Comparison of ENCODE assay signal across 10 cellular contexts in the genomic region with DNA sequence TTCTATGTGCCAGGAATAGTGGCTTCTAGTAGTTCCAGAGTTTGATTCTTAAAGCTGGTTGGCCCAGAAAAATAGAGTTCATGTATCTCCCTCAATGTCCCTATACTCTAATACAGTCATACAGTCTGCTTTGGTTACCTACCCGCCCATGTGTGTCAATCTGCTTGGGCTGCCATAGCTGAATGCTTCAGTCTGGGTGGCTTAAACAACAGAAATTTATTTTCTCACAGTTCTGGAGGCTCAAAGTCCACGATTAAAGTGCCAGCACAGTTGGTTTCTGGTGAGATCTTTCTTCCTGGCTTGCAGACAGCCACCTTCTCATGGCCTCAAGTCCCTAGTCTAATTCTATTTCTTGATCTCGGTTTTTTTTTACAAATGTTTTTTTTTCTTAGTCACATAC.
"Had no signal": no experiment of that assay in that cellular context is flagged by ENCODE, and none has a peak within 500 bp of the region (broad histone marks: within the 10 kb centered on the region; RNA-seq: fewer than 3 reads in every experiment).

No MANE protein-coding gene starts in this region.

- H3K36me3 Mint-ChIP-seq: IgD-negative memory B cell had no signal

- H3K4me3 ChIP-seq: HAP-1 had no signal

- H3K4me3 Mint-ChIP-seq: HFFc6, IgD-negative memory B cell had no signal

- ATAC-seq: HCT116, HepG2 had no signal

- H3K4me2 ChIP-seq: KMS-11 had no signal

- FAIRE-seq: HepG2 had no signal

- DNase-seq: GOT3, H7, HFFc6, KBM-7 had no signal

- H3K4me1 Mint-ChIP-seq: IgD-negative memory B cell had no signal

- H3K27me3 Mint-ChIP-seq: IgD-negative memory B cell had no signal

- H3K9me3 ChIP-seq: HAP-1 had no signal

- H3K4me1 ChIP-seq: HAP-1 had no signal

- H3K27ac Mint-ChIP-seq: HFFc6, IgD-negative memory B cell had no signal

- H3K36me3 ChIP-seq: HAP-1 had no signal

- H3K27ac ChIP-seq: HL-60, KMS-11 had no signal
